In genomic region chrX:70128071-70128470, GRCh38 we compare ENCODE assay signal across 23 cellular contexts. TPM values are rescaled to one million over a fixed set of nuclear protein-coding genes. Genes with fewer than 3 reads are reported as not detected.
DNase-seq lines count a peak whose midpoint lies in the region; ATAC-seq, FAIRE-seq and TF ChIP-seq lines count a peak whose summit lies in the region.
"Had no signal": no experiment of that assay in that cellular context is flagged by ENCODE, and none has a peak within 500 bp of the region (broad histone marks: within the 10 kb centered on the region; RNA-seq: fewer than 3 reads in every experiment).

No MANE protein-coding gene starts in this region.

- H4K8ac ChIP-seq in H9 (replicated peaks; ENCODE audit: insufficient read length, low read depth, low read length), result no peak overlapping the region

- no peak overlapping the region for H3K4ac ChIP-seq in H9 (ENCODE audit: low read depth, low read length)

- POLR2A ChIA-PET in WTC11 (lab: Charles Lee), result no interaction called here

- H3K18ac ChIP-seq in H9 (ENCODE audit: insufficient read length, low read depth, low read length), result no peak overlapping the region

- H2AK5ac ChIP-seq in H9 (ENCODE audit: insufficient read length, low read length), result no peak overlapping the region

- H2BK5ac ChIP-seq in H9 (ENCODE audit: insufficient read length, low read length), result no peak overlapping the region

- H3T11ph ChIP-seq in H9 (ENCODE audit: low read length), result no peak overlapping the region

- no peaks in the 10 kb centered on the region for H3K36me3 ChIP-seq in kidney (ENCODE audit: control insufficient read depth in 1 of 2, insufficient read depth in 2 of 2, low read length in 2 of 2)

- no peak overlapping the region; the same call in 1 of the 2 replicates for H3K14ac ChIP-seq in H9 (ENCODE audit: insufficient read depth, low read length)

- no peak overlapping the region for H2AFZ ChIP-seq in H9 (ENCODE audit: low read length)

- no peak overlapping the region for H2BK12ac ChIP-seq in H9 (ENCODE audit: insufficient read length, low read depth, low read length)

- CTCF ChIA-PET in WTC11 (lab: Charles Lee), result interaction anchor here (1.0 to 2.3 kb wide), 2 partner anchors 31 to 635 kb away, joined by 3 to 10 read pairs; no protein-coding TSS in a partner anchor

- no peak for TF ChIP-seq CTCF in H9 (conservative IDR thresholded peaks at IDR 0.05)
- no peak for TF ChIP-seq CTCF in WTC11 (IDR thresholded peaks at IDR 0.05)
- TF ChIP-seq CTCF in kidney (IDR thresholded peaks at IDR 0.05; ENCODE audit: borderline replicate concordance, extremely low read depth, insufficient read depth), result no peak

- no peak for FAIRE-seq in kidney (lab: Jason Lieb, UNC)
- FAIRE-seq: A204.1, GM12878, K562 had no signal

- peak; percentile 21 for DNase-seq in D341Med (ENCODE audit: low spot score)
- peak; percentile 50 for DNase-seq in H9
- peak; percentile 19 for DNase-seq in WTC11 (ENCODE audit: low spot score)
- DNase-seq in memory B cell (ENCODE audit: low spot score in 2 of 2), result no peak
- no peak for DNase-seq in kidney
- no peak for DNase-seq in activated CD4-positive, CD25-positive, alpha-beta regulatory T cell (lab: John Stamatoyannopoulos, UW)
- DNase-seq: DMS79, GOT3, NCI-H1105, NCI-H2029 treated with DMSO at 0.1 percent for 48 hours, NCI-H226, NCI-H524 treated with DMSO at 0.1 percent for 48 hours, PC-3, SHP77 treated with DMSO at 0.1 percent for 48 hours, SW 1271, T-helper 17 cell had no signal

- intact Hi-C loops in kidney (cut with DNase I), result no loop called here

- no peak overlapping the region for H3K27ac ChIP-seq in H9 (ENCODE audit: insufficient read length, low read depth, low read length)
- no peak overlapping the region for H3K27ac ChIP-seq in kidney (ENCODE audit: low read depth in 2 of 2, low read length in 2 of 2)
- H3K27ac ChIP-seq: SK-N-MC had no signal

- ATAC-seq in WTC11 (peak; percentile 59), memory B cell (ENCODE audit: low read depth) (no peak), HG03521 (IDR thresholded peaks at IDR 0.05; ENCODE audit: unreplicated experiment) (no peak)
- ATAC-seq: GM12878, K562, PC-3, T-helper 17 cell had no signal

- H4K20me1 ChIP-seq in H9 (ENCODE audit: control insufficient read depth, insufficient read depth, insufficient read length), result no peaks in the 10 kb centered on the region

- H3K56ac ChIP-seq in H9 (ENCODE audit: insufficient read length, low read depth, low read length), result no peak overlapping the region

- no CpG with 5 or more reads among the region's 9 CpGs for WGBS in H9 (ENCODE audit: extremely low coverage, insufficient read length, low lambda C conversion rate)

- H4K5ac ChIP-seq in H9 (ENCODE audit: insufficient read length, low read depth, low read length), result no peak overlapping the region

- no peak overlapping the region for H3K4me2 ChIP-seq in H9 (ENCODE audit: insufficient read depth, insufficient read length, low read length)

- no peak overlapping the region for H2BK120ac ChIP-seq in H9 (ENCODE audit: low read depth, low read length, poor library complexity, severe bottlenecking)

- H3K4me3 ChIP-seq in kidney (ENCODE audit: low read length in 2 of 2), result no peak overlapping the region
- H3K4me3 ChIP-seq: GM12878, K562, SK-N-MC had no signal

- H3K79me2 ChIP-seq in H9 (ENCODE audit: insufficient read depth, low read length), result no peaks in the 10 kb centered on the region

- H3K23me2 ChIP-seq in H9 (ENCODE audit: insufficient read length, low read depth, low read length, poor library complexity, severe bottlenecking), result no peaks in the 10 kb centered on the region

- H3K27ac Mint-ChIP-seq in H9, result no peak overlapping the region
- H3K27ac Mint-ChIP-seq in WTC11, result no peak overlapping the region
- H3K27ac Mint-ChIP-seq in memory B cell, result peak overlapping the region; percentile 58
- H3K27ac Mint-ChIP-seq: CD14-positive monocyte, T-helper 17 cell had no signal

- H3K79me1 ChIP-seq in H9 (ENCODE audit: insufficient read depth, low read depth, low read length, poor library complexity, severe bottlenecking), result no peaks in the 10 kb centered on the region

- H3K4me1 ChIP-seq in H9 (ENCODE audit: insufficient read depth, low read length) (peaks cover 3% of the 10 kb centered on the region; the same call in 1 of the 2 replicates), kidney (ENCODE audit: control insufficient read depth in 1 of 2, insufficient read depth in 1 of 2, low read depth in 1 of 2, low read length in 2 of 2) (no peaks in the 10 kb centered on the region)

- H3K23ac ChIP-seq in H9 (ENCODE audit: insufficient read length, low read depth, low read length), result no peak overlapping the region

- H3K27me3 Mint-ChIP-seq in H9 (ENCODE audit: low read depth) (peaks cover 3% of the 10 kb centered on the region), WTC11 (ENCODE audit: low read depth) (no peaks in the 10 kb centered on the region), memory B cell (no peaks in the 10 kb centered on the region)
- H3K27me3 Mint-ChIP-seq: T-helper 17 cell had no signal

- H2BK20ac ChIP-seq in H9 (ENCODE audit: low read depth, low read length, poor library complexity, severe bottlenecking), result no peak overlapping the region

- H4K91ac ChIP-seq in H9 (ENCODE audit: insufficient read length, low read depth, low read length), result no peak overlapping the region

- no peak overlapping the region for H3K9ac ChIP-seq in H9 (ENCODE audit: extremely low read depth, insufficient read length, low read length)
- H3K9ac ChIP-seq in kidney (ENCODE audit: low read length in 2 of 2), result no peak overlapping the region

- H2BK15ac ChIP-seq in H9 (ENCODE audit: low read depth, low read length), result no peak overlapping the region

- H3K4me3 Mint-ChIP-seq in H9 (no peak overlapping the region), WTC11 (0 out of 2 replicates have a peak overlapping the region, but pooled peaks have one; percentile 23), memory B cell (no peak overlapping the region)
- H3K4me3 Mint-ChIP-seq: CD14-positive monocyte, T-helper 17 cell had no signal

- H3K9me3 ChIP-seq in H9 (ENCODE audit: control insufficient read depth, low read depth, low read length) (peaks cover 36% of the 10 kb centered on the region), kidney (ENCODE audit: control insufficient read depth in 1 of 2, low read length in 2 of 2) (no peaks in the 10 kb centered on the region)

- H3K27me3 ChIP-seq in H9 (ENCODE audit: insufficient read depth, low read length), result no peaks in the 10 kb centered on the region

- peaks cover 35 to 37% of the 10 kb centered on the region in 2 experiments for H3K4me1 Mint-ChIP-seq in H9
- H3K4me1 Mint-ChIP-seq in WTC11, result peaks cover 36% of the 10 kb centered on the region
- peaks cover 2% of the 10 kb centered on the region for H3K4me1 Mint-ChIP-seq in memory B cell

- H3K36me3 Mint-ChIP-seq in H9 (ENCODE audit: insufficient read depth in 1 of 3, low read depth in 3 of 3) (peaks cover 10 to 11% (median 11%) of the 10 kb centered on the region in 3 experiments), WTC11 (peaks cover 6% of the 10 kb centered on the region), memory B cell (no peaks in the 10 kb centered on the region)
- H3K36me3 Mint-ChIP-seq: CD14-positive monocyte had no signal

- H3K9me3 Mint-ChIP-seq in H9, result peaks cover 63 to 68% of the 10 kb centered on the region in 2 experiments
- peaks cover 11% of the 10 kb centered on the region for H3K9me3 Mint-ChIP-seq in WTC11
- no peaks in the 10 kb centered on the region for H3K9me3 Mint-ChIP-seq in memory B cell
- H3K9me3 Mint-ChIP-seq: CD14-positive monocyte had no signal

TF ChIP-seq in WTC11, 78 proteins besides CTCF, POLR2A, EP300 and RAD21 (continues in another document):
- TF ChIP-seq ZNF232 (CRISPR knock-in tag; IDR thresholded peaks at IDR 0.05) (no peak), ZNF138 (CRISPR knock-in tag; conservative IDR thresholded peaks at IDR 0.05) (no peak), GRHL2 (CRISPR knock-in tag; IDR thresholded peaks at IDR 0.05; ENCODE audit: insufficient replicate concordance, severe bottlenecking) (no peak), ZNF121 (CRISPR knock-in tag; IDR thresholded peaks at IDR 0.05) (0 out of 2 replicates have a peak, but pooled peaks have one; percentile 28), ETV6 (CRISPR knock-in tag; IDR thresholded peaks at IDR 0.05) (0 out of 2 replicates have a peak, but pooled peaks have one; percentile 23), SMAD3 (CRISPR knock-in tag; IDR thresholded peaks at IDR 0.05; ENCODE audit: borderline replicate concordance) (0 out of 2 replicates have a peak, but pooled peaks have one; percentile 34), MXD4 (CRISPR knock-in tag; IDR thresholded peaks at IDR 0.05; ENCODE audit: borderline replicate concordance) (no peak), JUN (CRISPR knock-in tag; IDR thresholded peaks at IDR 0.05) (no peak), ZNF512 (CRISPR knock-in tag; IDR thresholded peaks at IDR 0.05; ENCODE audit: borderline replicate concordance) (no peak), ZBTB43 (CRISPR knock-in tag; IDR thresholded peaks at IDR 0.05) (no peak)

RNA-seq across cellular contexts. Expression of gene IGBP1, which starts 5.2 kb away (rescaled TPM):
- total RNA-seq in H9 (2021), result 41.6 and 45.0 TPM in 2 replicates
- 38.9 to 46.5 TPM (median 45.3 TPM) in 3 replicates for total RNA-seq in WTC11 (2021)
- total RNA-seq in kidney, result 44.2 TPM
- polyA plus RNA-seq in kidney (ENCODE audit: insufficient read depth, low read depth, low replicate concordance), result 67.3 TPM

RNA-seq across cellular contexts. Expression of gene DGAT2L6, which starts 49.2 kb away (rescaled TPM):
- total RNA-seq in H9 (2021) (not detected in 2 replicates), WTC11 (2021) (not detected in 3 replicates), kidney (not detected)
- polyA plus RNA-seq in kidney (ENCODE audit: insufficient read depth, low read depth, low replicate concordance), result not detected
- total RNA-seq: K562, PC-3, RPMI7951, T-helper 17 cell had no signal
- polyA plus RNA-seq: CD14-positive monocyte, K562 had no signal

Comparison
In these comparisons a context has a peak if more than half of its experiments do, and no peak if none do; other contexts are left out.
1. DNase-seq: peak in D341Med (single experiment), H9 (single experiment) and WTC11 (single experiment); none in memory B cell (0 of 2), kidney (single experiment) and activated CD4-positive, CD25-positive, alpha-beta regulatory T cell (0 of 4).